In genomic region chr20:61520761-61521460, GRCh38 we compare ENCODE assay signal across 18 cellular contexts.
A peak's percentile ranks its signal among the peaks of the same experiment; 100 is the strongest.
DNase-seq lines count a peak whose midpoint lies in the region; ATAC-seq, FAIRE-seq and TF ChIP-seq lines count a peak whose summit lies in the region.
"Had no signal": no experiment of that assay in that cellular context is flagged by ENCODE, and none has a peak within 500 bp of the region (broad histone marks: within the 10 kb centered on the region; RNA-seq: fewer than 3 reads in every experiment).

No MANE protein-coding gene starts in this region.

- no peaks in the 10 kb centered on the region for H3K27me3 ChIP-seq in astrocyte (ENCODE audit: insufficient read depth, low read length)
- H3K27me3 ChIP-seq in left lung: peaks cover 0 to 76% of the 10 kb centered on the region in 2 donors
- H3K27me3 ChIP-seq: adrenal gland, uterus had no signal

- H3K9ac ChIP-seq in astrocyte (ENCODE audit: low read length): peak overlapping the region; percentile 21

- H3K79me2 ChIP-seq in astrocyte (ENCODE audit: insufficient read depth, low read length): no peaks in the 10 kb centered on the region

- H2AFZ ChIP-seq in astrocyte (ENCODE audit: low read depth, low read length): peak overlapping the region; percentile 28

- POLR2A ChIA-PET in AG04449 (lab: Yijun Ruan, JAX): no interaction called here

- H3K36me3 ChIP-seq in astrocyte (ENCODE audit: insufficient read depth, low read length) (no peaks in the 10 kb centered on the region), left lung (no peaks in the 10 kb centered on the region)
- H3K36me3 ChIP-seq: adrenal gland, uterus had no signal

- DNase-seq in AG04449 (ENCODE audit: low read depth, low spot score) (peak; percentile 44), HS-5 (ENCODE audit: low read depth) (peak; percentile 55), astrocyte (ENCODE audit: low read depth) (peak; percentile 88), islet precursor cell (peak; percentile 76), left lung (no peak), D721Med (ENCODE audit: insufficient read length, low spot score) (no peak)
- DNase-seq in stimulated activated naive B cell treated with anti-CD40 and anti-IgM and Interleukin-4, amounts not matched to agents 10 μg/mL and 1 μg/mL and 100 μg/mL, for 72 hours: no peak
- DNase-seq in activated T-cell treated with anti-CD3 and anti-CD28 coated beads, Interleukin-2, amount 50 U/mL, for 1 hour: no peak
- DNase-seq: adrenal gland; DMS79 treated with DMSO at 0.1 percent for 48 hours; KBM-7; NCI-H1694 treated with DMSO at 0.1 percent for 48 hours; NCI-H748 treated with DMSO at 0.1 percent for 48 hours; occipital lobe; stimulated activated CD8-positive, alpha-beta memory T cell treated with anti-CD3 and anti-CD28 coated beads, Interleukin-4, amount 100 ng/mL, for 48 hours; uterus had no signal

- H3K4me1 ChIP-seq in astrocyte (ENCODE audit: insufficient read depth, low read length) (peaks cover 23% of the 10 kb centered on the region), left lung (no peaks in the 10 kb centered on the region)
- H3K4me1 ChIP-seq: adrenal gland, uterus had no signal

- H3K27ac ChIP-seq in astrocyte (ENCODE audit: low read depth, low read length): peak overlapping the region; percentile 43
- H3K27ac ChIP-seq in left lung: no peak overlapping the region
- H3K27ac ChIP-seq: adrenal gland, uterus had no signal

- no peak for ATAC-seq in stimulated activated naive B cell treated with anti-CD40 and anti-IgM and Interleukin-4, amounts not matched to agents 10 μg/mL and 1 μg/mL and 100 μg/mL, for 72 hours (replicated peaks)
- no peak for ATAC-seq in left lung
- ATAC-seq: WTC11 had no signal

- peaks cover 21% of the 10 kb centered on the region for H3K4me1 Mint-ChIP-seq in astrocyte (ENCODE audit: low read depth, unreplicated experiment)
- H3K4me1 Mint-ChIP-seq in stimulated activated naive B cell treated with anti-CD40 and anti-IgM and Interleukin-4, amounts not matched to agents 10 μg/mL and 1 μg/mL and 100 μg/mL, for 72 hours: no peaks in the 10 kb centered on the region

- H3K4me3 Mint-ChIP-seq in astrocyte (ENCODE audit: unreplicated experiment): peak overlapping the region; percentile 20
- H3K4me3 Mint-ChIP-seq in stimulated activated naive B cell treated with anti-CD40 and anti-IgM and Interleukin-4, amounts not matched to agents 10 μg/mL and 1 μg/mL and 100 μg/mL, for 72 hours: no peak overlapping the region
- H3K4me3 Mint-ChIP-seq: WTC11 had no signal

- H3K4me3 ChIP-seq in AG04449 (ENCODE audit: low read depth, low read length) (no peak overlapping the region), astrocyte (ENCODE audit: insufficient read depth, low read depth, low read length) (peak overlapping the region; percentile 32), left lung (no peak overlapping the region)
- H3K4me3 ChIP-seq: adrenal gland, uterus had no signal

- TF ChIP-seq CTCF in AG04449 (IDR thresholded peaks at IDR 0.05; ENCODE audit: insufficient read depth, low read length, missing control alignments) (no peak), astrocyte (IDR thresholded peaks at IDR 0.05; ENCODE audit: insufficient read depth, low read depth, low read length) (no peak), left lung (IDR thresholded peaks at IDR 0.05) (no peak), D721Med (IDR thresholded peaks at IDR 0.05; ENCODE audit: insufficient read depth, missing control alignments) (no peak)

- H3K27me3 Mint-ChIP-seq in astrocyte (ENCODE audit: low read depth, unreplicated experiment): peaks cover 19% of the 10 kb centered on the region
- no peaks in the 10 kb centered on the region for H3K27me3 Mint-ChIP-seq in stimulated activated naive B cell treated with anti-CD40 and anti-IgM and Interleukin-4, amounts not matched to agents 10 μg/mL and 1 μg/mL and 100 μg/mL, for 72 hours

- H3K36me3 Mint-ChIP-seq in astrocyte (ENCODE audit: low read depth, unreplicated experiment): no peaks in the 10 kb centered on the region
- H3K36me3 Mint-ChIP-seq in stimulated activated naive B cell treated with anti-CD40 and anti-IgM and Interleukin-4, amounts not matched to agents 10 μg/mL and 1 μg/mL and 100 μg/mL, for 72 hours: no peaks in the 10 kb centered on the region
- H3K36me3 Mint-ChIP-seq: WTC11 had no signal

- FAIRE-seq in astrocyte (lab: Jason Lieb, UNC): no peak
- no peak for FAIRE-seq in D721Med (lab: Jason Lieb, UNC)
- FAIRE-seq: GM18507 had no signal

- peak overlapping the region; percentile 70 for H3K4me2 ChIP-seq in astrocyte (ENCODE audit: low read length)

- CTCF ChIA-PET in AG04449 (lab: Yijun Ruan, JAX): no interaction called here

- H3K27ac Mint-ChIP-seq in astrocyte (ENCODE audit: unreplicated experiment): no peak overlapping the region
- no peak overlapping the region for H3K27ac Mint-ChIP-seq in stimulated activated naive B cell treated with anti-CD40 and anti-IgM and Interleukin-4, amounts not matched to agents 10 μg/mL and 1 μg/mL and 100 μg/mL, for 72 hours
- H3K27ac Mint-ChIP-seq: WTC11 had no signal

- no peaks in the 10 kb centered on the region for H3K9me3 Mint-ChIP-seq in astrocyte (ENCODE audit: unreplicated experiment)
- H3K9me3 Mint-ChIP-seq in stimulated activated naive B cell treated with anti-CD40 and anti-IgM and Interleukin-4, amounts not matched to agents 10 μg/mL and 1 μg/mL and 100 μg/mL, for 72 hours: peaks cover 5 to 7% of the 10 kb centered on the region in 2 donors

- intact Hi-C loops in left lung (cut with DNase I): no loop called here

- peaks cover 14% of the 10 kb centered on the region for H4K20me1 ChIP-seq in astrocyte (ENCODE audit: insufficient read depth, low read length)

- H3K9me3 ChIP-seq in astrocyte (ENCODE audit: insufficient read depth, low read depth, low read length) (no peaks in the 10 kb centered on the region), left lung (peaks cover 0 to 18% of the 10 kb centered on the region in 2 donors)
- H3K9me3 ChIP-seq: adrenal gland, uterus had no signal

Comparison
In these comparisons a context has a peak if more than half of its experiments do, and no peak if none do; other contexts are left out.
1. DNase-seq: peak in AG04449 (single experiment), HS-5 (single experiment), astrocyte (single experiment) and islet precursor cell (single experiment); none in stimulated activated naive B cell treated with anti-CD40 and anti-IgM and Interleukin-4, amounts not matched to agents 10 μg/mL and 1 μg/mL and 100 μg/mL, for 72 hours (single experiment), left lung (0 of 2), D721Med (single experiment) and activated T-cell treated with anti-CD3 and anti-CD28 coated beads, Interleukin-2, amount 50 U/mL, for 1 hour (single experiment).